In genomic region chr1:241702436-241702835, GRCh38 we compare ENCODE assay signal across 2 cellular contexts.
TF ChIP-seq lines count a peak whose summit lies in the region.

No MANE protein-coding gene starts in this region.

TF ChIP-seq in IMR-90, 13 proteins besides CTCF, POLR2A, EP300 and RAD21:
- TF ChIP-seq CHD1 (IDR thresholded peaks at IDR 0.05; ENCODE audit: low read depth, low read length) (no peak), MAFK (IDR thresholded peaks at IDR 0.05; ENCODE audit: low read depth, low read length) (no peak), NFE2L2 (IDR thresholded peaks at IDR 0.05; ENCODE audit: low read depth, low read length) (no peak), ELK1 (IDR thresholded peaks at IDR 0.05; ENCODE audit: borderline replicate concordance, low read depth, low read length) (no peak), MAZ (IDR thresholded peaks at IDR 0.05; ENCODE audit: borderline replicate concordance, low read depth, low read length) (no peak), BHLHE40 (IDR thresholded peaks at IDR 0.05; ENCODE audit: low read depth, low read length) (no peak), RCOR1 (IDR thresholded peaks at IDR 0.05; ENCODE audit: insufficient replicate concordance, low read length) (no peak), RFX5 (IDR thresholded peaks at IDR 0.05; ENCODE audit: low read depth, low read length) (no peak), USF2 (IDR thresholded peaks at IDR 0.05; ENCODE audit: low read depth, low read length) (no peak), FOS (IDR thresholded peaks at IDR 0.05; ENCODE audit: low read depth, low read length) (no peak), MXI1 (IDR thresholded peaks at IDR 0.05; ENCODE audit: borderline replicate concordance, low read depth, low read length) (no peak), SMC3 (IDR thresholded peaks at IDR 0.05; ENCODE audit: low read depth, low read length) (no peak), CEBPB (IDR thresholded peaks at IDR 0.05; ENCODE audit: low read depth, low read length) (no peak)

TF ChIP-seq in K562, 482 proteins besides CTCF, POLR2A, EP300 and RAD21:
- no peak for TF ChIP-seq MIER1 (IDR thresholded peaks at IDR 0.05; ENCODE audit: low read depth)
- TF ChIP-seq ATF3 (IDR thresholded peaks at IDR 0.05): 0 out of 2 replicates have a peak, but pooled peaks have one; percentile 7
- no peak for TF ChIP-seq ATF3 (CRISPR knock-in tag; conservative IDR thresholded peaks at IDR 0.05)
